ENCODE assay signal across 9 cellular contexts in genomic region chr10:89419548-89419947, GRCh38. TPM values are rescaled to one million over a fixed set of nuclear protein-coding genes. Genes with fewer than 3 reads are reported as not detected.
DNase-seq lines count a peak whose midpoint lies in the region; ATAC-seq and TF ChIP-seq lines count a peak whose summit lies in the region.
"Had no signal": no experiment of that assay in that cellular context is flagged by ENCODE, and none has a peak within 500 bp of the region (broad histone marks: within the 10 kb centered on the region; RNA-seq: fewer than 3 reads in every experiment).

No MANE protein-coding gene starts in this region.

- H3K56ac ChIP-seq in IMR-90 (ENCODE audit: extremely low read depth, insufficient read depth, low read length): no peak overlapping the region

- H3K4me2 ChIP-seq in IMR-90 (ENCODE audit: low read depth, low read length): peak overlapping the region; percentile 75

- DNase-seq in EH (ENCODE audit: low read depth): peak; percentile 40
- peak; percentile 31 for DNase-seq in IMR-90
- peak; percentile 53 to 69 for DNase-seq in cardiac fibroblast (ENCODE audit: low read depth in 2 of 2)
- peak; percentile 53 for DNase-seq in myocyte (ENCODE audit: low read depth)
- DNase-seq in NCI-H187 treated with DMSO at 0.1 percent for 48 hours (lab: John Stamatoyannopoulos, UW): no peak
- DNase-seq in NCI-H345 treated with DMSO at 0.1 percent for 48 hours (lab: John Stamatoyannopoulos, UW; ENCODE audit: unreplicated experiment): no peak
- DNase-seq: stimulated activated CD4-positive, alpha-beta T cell treated with anti-CD3 and anti-CD28 coated beads, Interleukin-4, amount 100 ng/mL, for 4 hours had no signal

- H3K4me3 ChIP-seq in IMR-90 (ENCODE audit: insufficient read depth, low read depth, low read length): no peak overlapping the region
- no peak overlapping the region for H3K4me3 ChIP-seq in cardiac fibroblast (replicated peaks in 1 of 2; ENCODE audit: low read depth in 2 of 2, low read length in 2 of 2)

- no peak overlapping the region for H4K8ac ChIP-seq in IMR-90 (ENCODE audit: low read depth in 2 of 2, low read length in 2 of 2)

- peaks cover 17 to 34% of the 10 kb centered on the region in 2 experiments for H3K79me1 ChIP-seq in IMR-90 (ENCODE audit: low read depth in 1 of 2, low read length in 2 of 2)

- H2BK5ac ChIP-seq in IMR-90 (ENCODE audit: low read depth, low read length, poor library complexity, severe bottlenecking): no peak overlapping the region

- H3K27me3 ChIP-seq in IMR-90 (ENCODE audit: control insufficient read depth, insufficient read depth, low read length): no peaks in the 10 kb centered on the region

- H3K9me1 ChIP-seq in IMR-90 (ENCODE audit: insufficient read depth, low read length): 0 out of 2 replicates have a peak, but pooled peaks cover 6% of the 10 kb centered on the region

- H3K23ac ChIP-seq in IMR-90 (ENCODE audit: low read depth, low read length): no peak overlapping the region

- H3K27ac ChIP-seq in IMR-90 (ENCODE audit: insufficient read depth, low read length): no peak overlapping the region

- H2BK20ac ChIP-seq in IMR-90 (ENCODE audit: low read depth, low read length): no peak overlapping the region

- H2AK9ac ChIP-seq in IMR-90 (replicated peaks; ENCODE audit: low read depth, low read length, poor library complexity): no peak overlapping the region

- CTCF ChIA-PET in IMR-90 (lab: Yijun Ruan, JAX): interaction anchor here (1.0 kb wide), 2 partner anchors 145 to 537 kb away, joined by 3 to 4 read pairs; no protein-coding TSS in a partner anchor

- TF ChIP-seq RAD21 in IMR-90 (IDR thresholded peaks at IDR 0.05; ENCODE audit: low read length): peak; percentile 34; the same call in 1 of the 2 replicates

- H2AK5ac ChIP-seq in IMR-90 (ENCODE audit: low read depth, low read length): no peak overlapping the region

- no peak overlapping the region for H3K9ac ChIP-seq in IMR-90 (ENCODE audit: low read depth, low read length)

- POLR2A ChIA-PET in IMR-90 (lab: Charles Lee; ENCODE audit: unreplicated experiment): no interaction called here

- no peak for TF ChIP-seq POLR2A in IMR-90 (IDR thresholded peaks at IDR 0.05; ENCODE audit: low read depth, low read length)

- peaks cover 4% of the 10 kb centered on the region for H3K4me1 ChIP-seq in IMR-90 (ENCODE audit: control insufficient read depth, insufficient read depth, low read length)

- in situ Hi-C loops in IMR-90 (cut with MboI; ENCODE audit: low sequenced_read_pairs): no loop called here

- no peak overlapping the region for H3K18ac ChIP-seq in IMR-90 (ENCODE audit: low read depth, low read length)

- H3K36me3 ChIP-seq in IMR-90 (ENCODE audit: control insufficient read depth, insufficient read depth, low read length): peaks cover 4% of the 10 kb centered on the region

- H2AFZ ChIP-seq in IMR-90 (replicated peaks; ENCODE audit: low read length, poor library complexity): no peak overlapping the region

- no peak overlapping the region for H3K14ac ChIP-seq in IMR-90 (replicated peaks; ENCODE audit: low read depth, low read length)

- intact Hi-C loops in IMR-90 (cut with micrococcal nuclease): no loop called here

- dilution Hi-C loops in IMR-90 (cut with HindIII; ENCODE audit: low sequenced_read_pairs, unreplicated experiment): no loop called here

- ATAC-seq in IMR-90 (ENCODE audit: low read depth) (no peak), GM18520 (IDR thresholded peaks at IDR 0.05; ENCODE audit: unreplicated experiment) (no peak)

- no peaks in the 10 kb centered on the region for H4K20me1 ChIP-seq in IMR-90 (ENCODE audit: insufficient read depth, low read length)

- no peaks in the 10 kb centered on the region for H3K9me3 ChIP-seq in IMR-90 (ENCODE audit: control insufficient read depth, insufficient read depth, low read length)

- TF ChIP-seq CTCF in IMR-90 (conservative IDR thresholded peaks at IDR 0.05; ENCODE audit: low read depth, low read length) (peak; percentile 44), cardiac fibroblast (IDR thresholded peaks at IDR 0.05; ENCODE audit: low read depth, low read length) (peak; percentile 71)

- H2BK120ac ChIP-seq in IMR-90 (ENCODE audit: low read depth, low read length): no peak overlapping the region

- H4K5ac ChIP-seq in IMR-90 (ENCODE audit: low read depth, low read length): no peak overlapping the region

- WGBS in IMR-90 (ENCODE audit: extremely low coverage in 2 of 2, insufficient read length in 1 of 2), 2 experiments: no CpG with 5 or more reads among the region's 3 CpGs

- H3K4ac ChIP-seq in IMR-90 (ENCODE audit: low read depth, low read length): no peak overlapping the region

- H4K91ac ChIP-seq in IMR-90 (ENCODE audit: insufficient read depth, low read depth, low read length): no peak overlapping the region

- BruUV-seq in IMR-90 (replicated peaks; lab: Mats Ljungman, UMichigan): no TSS peak

- H2BK15ac ChIP-seq in IMR-90 (ENCODE audit: low read depth, low read length): no peak overlapping the region

TF ChIP-seq in IMR-90, 13 proteins besides CTCF, POLR2A, EP300 and RAD21:
- TF ChIP-seq SMC3 (IDR thresholded peaks at IDR 0.05; ENCODE audit: low read depth, low read length) (peak; percentile 18; the same call in 1 of the 2 replicates), MAFK (IDR thresholded peaks at IDR 0.05; ENCODE audit: low read depth, low read length) (no peak)

RNA-seq across cellular contexts. Expression of gene IFIT5, which starts 5.2 kb away (rescaled TPM):
- total RNA-seq in IMR-90 (2012; rRNA removed): 18.1 and 21.7 TPM in 2 replicates
- 3.9 and 5.2 TPM in 2 replicates for polyA plus RNA-seq in IMR-90 (2012; rRNA removed)
- polyA plus RNA-seq in IMR-90 (2012; cell fraction: cytosol; rRNA removed): 1.2 and 1.7 TPM in 2 replicates
- polyA plus RNA-seq in IMR-90 (2012; cell fraction: nucleus; rRNA removed; ENCODE audit: low replicate concordance): 0.24 and 1.7 TPM in 2 replicates
- total RNA-seq in myocyte: 19.5 and 21.6 TPM in 2 replicates
- 4.4 TPM for polyA plus RNA-seq in myocyte (2012)

RNA-seq across cellular contexts. Expression of gene IFIT1, which starts 27.1 kb away (rescaled TPM):
- 6.8 and 7.5 TPM in 2 replicates for total RNA-seq in IMR-90 (2012; rRNA removed)
- 4.5 and 6.1 TPM in 2 replicates for polyA plus RNA-seq in IMR-90 (2012; rRNA removed)
- 1.2 and 2.8 TPM in 2 replicates for polyA plus RNA-seq in IMR-90 (2012; cell fraction: cytosol; rRNA removed)
- 0.23 and 3.1 TPM in 2 replicates for polyA plus RNA-seq in IMR-90 (2012; cell fraction: nucleus; rRNA removed; ENCODE audit: low replicate concordance)
- total RNA-seq in myocyte: 22.7 and 49.0 TPM in 2 replicates
- polyA plus RNA-seq in myocyte (2012): 5.6 TPM

RNA-seq across cellular contexts. Expression of gene IFIT1B, which starts 41.7 kb away (rescaled TPM):
- total RNA-seq in IMR-90 (2012; rRNA removed): not detected in 2 replicates
- polyA plus RNA-seq in IMR-90 (2012; rRNA removed): not detected in 2 replicates
- not detected in 2 replicates for polyA plus RNA-seq in IMR-90 (2012; cell fraction: cytosol; rRNA removed)
- not detected in 2 replicates for polyA plus RNA-seq in IMR-90 (2012; cell fraction: nucleus; rRNA removed; ENCODE audit: low replicate concordance)
- total RNA-seq in myocyte: not detected in 2 replicates
- not detected for polyA plus RNA-seq in myocyte (2012)
- total RNA-seq: glomerular endothelial cell had no signal

Comparison
In these comparisons a context has a peak if more than half of its experiments do, and no peak if none do; other contexts are left out.
1. DNase-seq: peak in EH (single experiment), IMR-90 (single experiment), cardiac fibroblast (2 of 2) and myocyte (single experiment); none in NCI-H187 treated with DMSO at 0.1 percent for 48 hours (single experiment) and NCI-H345 treated with DMSO at 0.1 percent for 48 hours (single experiment).